ENCODE assay signal across 8 cellular contexts in the genomic region with DNA sequence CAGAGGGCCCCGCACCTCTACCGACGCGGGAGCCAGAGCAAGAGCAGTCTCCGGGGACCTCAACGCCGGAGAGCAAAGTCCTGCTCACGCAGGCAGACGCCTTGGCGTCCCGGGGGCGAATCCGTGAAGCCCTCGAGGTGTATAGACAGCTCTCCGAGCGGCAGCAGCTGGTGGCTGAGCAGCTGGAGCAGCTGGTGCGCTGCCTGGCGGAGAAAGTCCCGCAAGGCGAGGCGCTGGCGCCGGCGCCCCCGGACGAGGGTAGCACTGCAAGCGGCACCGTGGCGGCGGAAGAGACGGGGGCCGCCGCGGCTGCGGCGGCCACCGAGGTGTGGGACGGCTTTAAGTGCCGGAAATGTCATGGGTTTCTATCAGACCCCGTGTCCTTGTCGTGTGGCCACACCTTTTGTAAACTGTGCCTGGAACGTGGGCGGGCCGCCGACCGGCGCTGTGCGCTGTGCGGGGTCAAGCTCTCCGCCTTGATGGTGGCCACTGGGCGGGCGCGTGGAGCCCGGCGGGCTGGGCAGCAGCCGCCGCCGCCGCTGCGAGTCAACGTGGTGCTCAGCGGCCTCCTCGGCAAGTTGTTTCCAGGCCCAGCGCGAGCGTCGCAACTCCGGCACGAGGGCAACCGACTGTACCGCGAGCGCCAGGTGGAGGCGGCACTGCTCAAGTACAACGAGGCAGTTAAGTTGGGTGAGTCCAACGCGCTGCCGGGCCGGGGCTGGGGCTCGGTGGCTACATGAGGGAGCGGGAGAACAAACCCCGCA. TPM values are rescaled to one million over a fixed set of nuclear protein-coding genes. Genes with fewer than 3 reads are reported as not detected.
DNase-seq lines count a peak whose midpoint lies in the region; ATAC-seq and TF ChIP-seq lines count a peak whose summit lies in the region.

No MANE protein-coding gene starts in this region.

- H3K27me3 ChIP-seq in A673 (replicated peaks; ENCODE audit: insufficient read depth, low read depth, low read length, poor library complexity) (peaks cover 75% of the 10 kb centered on the region), esophagus muscularis mucosa (peaks cover 0 to 5% (median 2%) of the 10 kb centered on the region in 4 donors), neuron (ENCODE audit: insufficient read depth, low read length) (peaks cover 66% of the 10 kb centered on the region)

- no TSS peak for BruUV-seq in A673 (replicated peaks; lab: Mats Ljungman, UMichigan)

- H3K9me3 ChIP-seq in A673 (ENCODE audit: low read depth, low read length, poor library complexity, severe bottlenecking): no peaks in the 10 kb centered on the region
- H3K9me3 ChIP-seq in esophagus muscularis mucosa: no peaks in the 10 kb centered on the region
- H3K9me3 ChIP-seq in neuron (ENCODE audit: low read length): no peaks in the 10 kb centered on the region

- H3K4me1 ChIP-seq in A673 (ENCODE audit: insufficient read depth, low read length, poor library complexity, severe bottlenecking) (no peaks in the 10 kb centered on the region), esophagus muscularis mucosa (peaks cover 0 to 23% (median 14%) of the 10 kb centered on the region in 4 donors), neuron (ENCODE audit: insufficient read depth, low read length) (peaks cover 4% of the 10 kb centered on the region)

- no peak for TF ChIP-seq CTCF in A673 (conservative IDR thresholded peaks at IDR 0.05; ENCODE audit: low read depth, low read length)
- TF ChIP-seq CTCF in esophagus muscularis mucosa (IDR thresholded peaks at IDR 0.05): no peak

- 48% methylated on average over 33 of the region's 82 CpGs for WGBS in esophagus muscularis mucosa

- POLR2A ChIA-PET in A673 (lab: Charles Lee; ENCODE audit: low non-redundant PET): no interaction called here

- peak overlapping the region; percentile 17 for H2AFZ ChIP-seq in neuron (ENCODE audit: low read depth, low read length)

- no peak overlapping the region for H3K27ac ChIP-seq in A673 (ENCODE audit: low read depth, low read length, poor library complexity, severe bottlenecking)
- H3K27ac ChIP-seq in esophagus muscularis mucosa (replicated peaks in 1 of 4): peak overlapping the region; percentile 82 to 86 (median 85)

- CTCF ChIA-PET in A673 (lab: Charles Lee): interaction anchor here (1.0 kb wide), 1 partner anchor 30 kb away, joined by 3 read pairs; no protein-coding TSS in a partner anchor

- ATAC-seq in GM19438 (IDR thresholded peaks at IDR 0.05; ENCODE audit: low read depth, unreplicated experiment): peak; percentile 51

- H3K4me3 ChIP-seq in A673 (ENCODE audit: low read depth, low read length, poor library complexity, severe bottlenecking): peak overlapping the region; percentile 23
- H3K4me3 ChIP-seq in esophagus muscularis mucosa: peak overlapping the region; percentile 61 to 76 (median 66)
- no peak overlapping the region for H3K4me3 ChIP-seq in neuron (ENCODE audit: low read length)

- H3K36me3 ChIP-seq in A673 (ENCODE audit: insufficient read depth, low read length, poor library complexity, severe bottlenecking) (no peaks in the 10 kb centered on the region), esophagus muscularis mucosa (no peaks in the 10 kb centered on the region), neuron (ENCODE audit: insufficient read depth, low read length) (no peaks in the 10 kb centered on the region)

- intact Hi-C loops in A673 (cut with micrococcal nuclease; ENCODE audit: unreplicated experiment): no loop called here
- intact Hi-C loops in esophagus muscularis mucosa (cut with DNase I): loop anchor here (10.0 kb wide), 1 partner anchor 130 kb away; no protein-coding TSS in a partner anchor

- TF ChIP-seq POLR2A in esophagus muscularis mucosa (IDR thresholded peaks at IDR 0.05; ENCODE audit: low read depth): no peak

- DNase-seq in A673 (ENCODE audit: low spot score) (peak; percentile 31), NCI-H510A treated with DMSO at 0.1 percent for 48 hours (lab: John Stamatoyannopoulos, UW) (peak; percentile 39), esophagus muscularis mucosa (ENCODE audit: extremely low spot score) (peak; percentile 77), ureter (ENCODE audit: low spot score) (peak; percentile 46), amniotic stem cell (lab: John Stamatoyannopoulos, UW) (no peak)
- peak; percentile 66 for DNase-seq in activated T-cell treated with anti-CD3 and anti-CD28 coated beads, Interleukin-2, amount 50 U/mL, for 1 hour

- TF ChIP-seq EP300 in esophagus muscularis mucosa (IDR thresholded peaks at IDR 0.05): no peak

RNA-seq across cellular contexts. Expression of gene LONRF3, which starts 0.7 kb away (rescaled TPM):
- total RNA-seq in A673 (2021): 0.11 TPM in 1 of 2 replicates, not detected in the other
- total RNA-seq in esophagus muscularis mucosa: 10 to 100 TPM; 14.3 to 19.9 (median 17.5) TPM
- 6.9 TPM for total RNA-seq in ureter
